ENCODE assay signal across 12 cellular contexts in genomic region chr3:42122261-42123011, GRCh38. TPM values are rescaled to one million over a fixed set of nuclear protein-coding genes. Genes with fewer than 3 reads are reported as not detected.
DNase-seq lines count a peak whose midpoint lies in the region; ATAC-seq and TF ChIP-seq lines count a peak whose summit lies in the region.
"Had no signal": no experiment of that assay in that cellular context is flagged by ENCODE, and none has a peak within 500 bp of the region (broad histone marks: within the 10 kb centered on the region; RNA-seq: fewer than 3 reads in every experiment).

No MANE protein-coding gene starts in this region.

- no peak for TF ChIP-seq CTCF in GM13976 (IDR thresholded peaks at IDR 0.05; ENCODE audit: borderline replicate concordance, control extremely low read depth, extremely low read depth, insufficient read depth, missing control alignments)
- TF ChIP-seq CTCF in psoas muscle (IDR thresholded peaks at IDR 0.05) = no peak
- TF ChIP-seq CTCF in SK-N-SH (IDR thresholded peaks at IDR 0.05) = no peak

- no peaks in the 10 kb centered on the region for H3K9me2 ChIP-seq in SK-N-SH

- H3K27me3 ChIP-seq in psoas muscle (ENCODE audit: insufficient read depth in 3 of 3, low read length in 2 of 3) (no peaks in the 10 kb centered on the region), SK-N-SH (ENCODE audit: insufficient read depth) (no peaks in the 10 kb centered on the region)

- ATAC-seq in HG02678 (IDR thresholded peaks at IDR 0.05; ENCODE audit: unreplicated experiment) (peak; percentile 26), psoas muscle (peak; percentile 47 to 69 (median 58))
- ATAC-seq: stimulated activated effector memory CD8-positive, alpha-beta T cell treated with anti-CD3 and anti-CD28 coated beads, Interleukin-12 subunit alpha, Interleukin-12 subunit beta, amount 100 ng/mL, for 72 hours had no signal

- H3F3A ChIP-seq in SK-N-SH (replicated peaks; ENCODE audit: insufficient read depth) = no peaks in the 10 kb centered on the region

- no peak for TF ChIP-seq EP300 in SK-N-SH (IDR thresholded peaks at IDR 0.05; ENCODE audit: borderline replicate concordance in 1 of 2, low read depth in 1 of 2, low read length in 1 of 2)

- H3K27ac ChIP-seq in caudate nucleus (ENCODE audit: low read depth, low read length) (peak overlapping the region; percentile 0), psoas muscle (peak overlapping the region; percentile 57), SK-N-SH (ENCODE audit: low read depth in 2 of 2, low read length in 1 of 2) (no peak overlapping the region)

- POLR2A ChIA-PET in SK-N-SH (lab: Yijun Ruan, JAX) = no interaction called here

- intact Hi-C loops in psoas muscle (cut with DNase I) = loop anchor here in 1 of 2 donors (5.0 kb wide), 1 partner anchor 320 kb away; no protein-coding TSS in a partner anchor

- no peak for TF ChIP-seq RAD21 in SK-N-SH (IDR thresholded peaks at IDR 0.05; ENCODE audit: low read length)

- no peak overlapping the region for H3K4me3 Mint-ChIP-seq in activated naive CD8-positive, alpha-beta T cell treated with anti-CD3 and anti-CD28 coated beads for 36 hours

- peak; percentile 49 for DNase-seq in GM13976 (ENCODE audit: low spot score)
- DNase-seq in caudate nucleus (lab: John Stamatoyannopoulos, UW) = no peak
- no peak for DNase-seq in psoas muscle
- DNase-seq in stimulated activated CD4-positive, alpha-beta T cell treated with anti-CD3 and anti-CD28 coated beads, Interleukin-4, amount 100 ng/mL, for 1 hour = no peak
- DNase-seq in activated naive CD8-positive, alpha-beta T cell treated with anti-CD3 and anti-CD28 coated beads for 36 hours = no peak
- DNase-seq in SK-N-SH = no peak
- DNase-seq in dedifferentiated amniotic fluid mesenchymal stem cell (ENCODE audit: extremely low spot score) = no peak
- DNase-seq: NCI-H446 treated with DMSO at 0.1 percent for 48 hours, retina, T-helper 2 cell had no signal

- in situ Hi-C loops in GM13976 (cut with MboI; ENCODE audit: low sequenced_read_pairs, unreplicated experiment) = loop anchor here (25.0 kb wide), 1 partner anchor 315 kb away; no protein-coding TSS in a partner anchor

- no peak overlapping the region for H3K27ac Mint-ChIP-seq in activated naive CD8-positive, alpha-beta T cell treated with anti-CD3 and anti-CD28 coated beads for 36 hours

- CTCF ChIA-PET in SK-N-SH (lab: Yijun Ruan, JAX) = interaction anchor here (0.8 to 9.5 kb wide), 3 partner anchors 9 to 69 kb away, joined by 3 to 261 read pairs (median 4); no protein-coding TSS in a partner anchor

- H3K4me1 ChIP-seq in psoas muscle = peaks cover 49% of the 10 kb centered on the region
- H3K4me1 ChIP-seq in SK-N-SH (ENCODE audit: control insufficient read depth in 1 of 2, insufficient read depth in 2 of 2, low read depth in 1 of 2, low read length in 1 of 2) = peaks cover 2% of the 10 kb centered on the region in 2 experiments; a peak in 3 of 4 replicates

- H3K27me3 Mint-ChIP-seq in activated naive CD8-positive, alpha-beta T cell treated with anti-CD3 and anti-CD28 coated beads for 36 hours = no peaks in the 10 kb centered on the region

- H4K20me1 ChIP-seq in SK-N-SH (ENCODE audit: insufficient read depth) = no peaks in the 10 kb centered on the region

- H3K9me3 Mint-ChIP-seq in activated naive CD8-positive, alpha-beta T cell treated with anti-CD3 and anti-CD28 coated beads for 36 hours = no peaks in the 10 kb centered on the region
- H3K9me3 Mint-ChIP-seq: stimulated activated effector memory CD8-positive, alpha-beta T cell treated with anti-CD3 and anti-CD28 coated beads, Interleukin-12 subunit alpha, Interleukin-12 subunit beta, amount 100 ng/mL, for 72 hours had no signal

- no peak overlapping the region for H2AFZ ChIP-seq in SK-N-SH (ENCODE audit: low read depth)

- H3K4me3 ChIP-seq in psoas muscle (no peak overlapping the region), SK-N-SH (ENCODE audit: low read depth in 2 of 2, low read length in 1 of 2) (no peak overlapping the region)

- no peak overlapping the region for H3K9ac ChIP-seq in SK-N-SH

- H3K9me3 ChIP-seq in psoas muscle = no peaks in the 10 kb centered on the region
- H3K9me3 ChIP-seq in SK-N-SH = no peaks in the 10 kb centered on the region

- peaks cover 14% of the 10 kb centered on the region for H3K36me3 Mint-ChIP-seq in activated naive CD8-positive, alpha-beta T cell treated with anti-CD3 and anti-CD28 coated beads for 36 hours

- peaks cover 14% of the 10 kb centered on the region for H3K4me1 Mint-ChIP-seq in activated naive CD8-positive, alpha-beta T cell treated with anti-CD3 and anti-CD28 coated beads for 36 hours

- H3K36me3 ChIP-seq in psoas muscle (ENCODE audit: insufficient read depth in 1 of 2, low read depth in 1 of 2) = peaks cover 3 to 20% of the 10 kb centered on the region in 2 donors
- H3K36me3 ChIP-seq in SK-N-SH (replicated peaks in 1 of 2; ENCODE audit: control insufficient read depth in 1 of 2, insufficient read depth in 2 of 2, low read length in 1 of 2) = peaks cover 7 to 11% of the 10 kb centered on the region in 2 experiments

- no peaks in the 10 kb centered on the region for H3K79me2 ChIP-seq in SK-N-SH (ENCODE audit: insufficient read depth)

- H3K4me2 ChIP-seq in SK-N-SH = no peak overlapping the region; the same call in 1 of the 2 replicates

- WGBS in psoas muscle, 3 donors = 25 to 51% (median 29%) methylated on average over 4 of the region's 4 CpGs
- 78% methylated on average over 4 of the region's 4 CpGs for WGBS in SK-N-SH (ENCODE audit: low lambda C conversion rate)

TF ChIP-seq in SK-N-SH, 30 proteins besides CTCF, POLR2A, EP300 and RAD21:
- TF ChIP-seq FOXM1 (IDR thresholded peaks at IDR 0.05; ENCODE audit: low read depth) = no peak
- no peak for TF ChIP-seq RXRA (IDR thresholded peaks at IDR 0.05; ENCODE audit: borderline replicate concordance, low read depth)
- no peak for TF ChIP-seq TCF12 (IDR thresholded peaks at IDR 0.05)
- TF ChIP-seq CHD2 (IDR thresholded peaks at IDR 0.05; ENCODE audit: low read length, partially characterized antibody) = no peak

RNA-seq across cellular contexts. Expression of gene TRAK1, which starts 31.3 kb away (rescaled TPM):
- total RNA-seq in psoas muscle = 100 to 1,000 TPM in 3 of 4 donors, 10 to 100 TPM in 1; 94.8 to 128 (median 120) TPM
- 10 to 100 TPM; 30.8 to 68.2 (median 45.2) TPM for polyA plus RNA-seq in psoas muscle
- 10 to 100 TPM; 22.3 to 22.8 TPM for total RNA-seq in activated naive CD8-positive, alpha-beta T cell treated with anti-CD3 and anti-CD28 coated beads for 36 hours
- 11.5 and 12.5 TPM in 2 replicates for polyA plus RNA-seq in SK-N-SH (2012; rRNA removed)
- polyA plus RNA-seq in SK-N-SH (2012; cell fraction: cytosol; rRNA removed) = 10.7 and 13.8 TPM in 2 replicates
- 12.5 and 13.9 TPM in 2 replicates for polyA plus RNA-seq in SK-N-SH (2012; cell fraction: nucleus; rRNA removed)

Comparison
In these comparisons a context has a peak if more than half of its experiments do, and no peak if none do; other contexts are left out.
1. H3K27ac ChIP-seq: peak in caudate nucleus (single experiment) and psoas muscle (single experiment); none in SK-N-SH (0 of 2).
2. RNA of gene TRAK1, which starts 31.3 kb away (total RNA-seq): 94.8 to 128 TPM in psoas muscle; 22.3 to 22.8 TPM in activated naive CD8-positive, alpha-beta T cell treated with anti-CD3 and anti-CD28 coated beads for 36 hours; every median in the first group is over 4 times any median in the second.